In the genomic region with DNA sequence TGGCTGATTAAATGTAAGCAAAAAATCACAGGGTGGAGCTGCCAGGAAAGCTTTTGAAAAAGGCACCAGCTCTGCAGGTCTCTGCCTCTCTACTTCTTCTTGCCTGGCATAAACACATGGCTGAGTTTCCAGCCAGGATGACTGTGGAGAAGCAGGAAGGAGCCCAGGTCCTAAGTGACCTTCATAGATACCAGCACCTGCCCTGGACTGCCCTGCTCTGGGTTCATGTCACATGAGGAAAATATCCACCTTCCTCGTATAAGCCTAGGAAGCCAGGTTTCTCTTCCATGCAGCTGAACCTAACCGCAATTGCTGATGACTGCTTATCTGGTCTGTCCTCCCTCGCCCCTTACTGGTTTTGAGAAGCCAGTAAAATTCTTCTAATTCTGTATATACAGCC, we compare ENCODE assay signal across 2 cellular contexts.
TF ChIP-seq lines count a peak whose summit lies in the region.

No MANE protein-coding gene starts in this region.

TF ChIP-seq in IMR-90, 13 proteins besides CTCF, POLR2A, EP300 and RAD21:
- TF ChIP-seq RCOR1 (IDR thresholded peaks at IDR 0.05; ENCODE audit: insufficient replicate concordance, low read length), result no peak
- TF ChIP-seq MAZ (IDR thresholded peaks at IDR 0.05; ENCODE audit: borderline replicate concordance, low read depth, low read length), result no peak
- no peak for TF ChIP-seq FOS (IDR thresholded peaks at IDR 0.05; ENCODE audit: low read depth, low read length)
- TF ChIP-seq, protein P1, sequence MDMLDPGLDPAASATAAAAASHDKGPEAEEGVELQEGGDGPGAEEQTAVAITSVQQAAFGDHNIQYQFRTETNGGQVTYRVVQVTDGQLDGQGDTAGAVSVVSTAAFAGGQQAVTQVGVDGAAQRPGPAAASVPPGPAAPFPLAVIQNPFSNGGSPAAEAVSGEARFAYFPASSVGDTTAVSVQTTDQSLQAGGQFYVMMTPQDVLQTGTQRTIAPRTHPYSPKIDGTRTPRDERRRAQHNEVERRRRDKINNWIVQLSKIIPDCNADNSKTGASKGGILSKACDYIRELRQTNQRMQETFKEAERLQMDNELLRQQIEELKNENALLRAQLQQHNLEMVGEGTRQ (IDR thresholded peaks at IDR 0.05; ENCODE audit: low read depth, low read length), result no peak
- TF ChIP-seq, protein P2, sequence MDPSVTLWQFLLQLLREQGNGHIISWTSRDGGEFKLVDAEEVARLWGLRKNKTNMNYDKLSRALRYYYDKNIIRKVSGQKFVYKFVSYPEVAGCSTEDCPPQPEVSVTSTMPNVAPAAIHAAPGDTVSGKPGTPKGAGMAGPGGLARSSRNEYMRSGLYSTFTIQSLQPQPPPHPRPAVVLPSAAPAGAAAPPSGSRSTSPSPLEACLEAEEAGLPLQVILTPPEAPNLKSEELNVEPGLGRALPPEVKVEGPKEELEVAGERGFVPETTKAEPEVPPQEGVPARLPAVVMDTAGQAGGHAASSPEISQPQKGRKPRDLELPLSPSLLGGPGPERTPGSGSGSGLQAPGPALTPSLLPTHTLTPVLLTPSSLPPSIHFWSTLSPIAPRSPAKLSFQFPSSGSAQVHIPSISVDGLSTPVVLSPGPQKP (IDR thresholded peaks at IDR 0.05; ENCODE audit: borderline replicate concordance, low read depth, low read length), result no peak
- TF ChIP-seq CEBPB (IDR thresholded peaks at IDR 0.05; ENCODE audit: low read depth, low read length), result no peak
- TF ChIP-seq CHD1 (IDR thresholded peaks at IDR 0.05; ENCODE audit: low read depth, low read length), result no peak
- TF ChIP-seq MXI1 (IDR thresholded peaks at IDR 0.05; ENCODE audit: borderline replicate concordance, low read depth, low read length), result no peak
- no peak for TF ChIP-seq RFX5 (IDR thresholded peaks at IDR 0.05; ENCODE audit: low read depth, low read length)
- TF ChIP-seq SMC3 (IDR thresholded peaks at IDR 0.05; ENCODE audit: low read depth, low read length), result no peak
- TF ChIP-seq BHLHE40 (IDR thresholded peaks at IDR 0.05; ENCODE audit: low read depth, low read length), result no peak
- no peak for TF ChIP-seq MAFK (IDR thresholded peaks at IDR 0.05; ENCODE audit: low read depth, low read length)
- no peak for TF ChIP-seq NFE2L2 (IDR thresholded peaks at IDR 0.05; ENCODE audit: low read depth, low read length)
TF ChIP-seq in IMR-90: peak in this region for 0.

TF ChIP-seq in K562, 482 proteins besides CTCF, POLR2A, EP300 and RAD21:
- no peak for TF ChIP-seq ZNF239 (CRISPR knock-in tag; IDR thresholded peaks at IDR 0.05)
- peak in 1 of 2 experiments; percentile 40; a peak in 1 of 4 replicates for TF ChIP-seq RCOR1 (IDR thresholded peaks at IDR 0.05; ENCODE audit: borderline replicate concordance in 1 of 2, low read depth in 2 of 2, low read length in 2 of 2)
- TF ChIP-seq HEY1 (CRISPR knock-in tag; IDR thresholded peaks at IDR 0.05; ENCODE audit: borderline replicate concordance), result no peak
- TF ChIP-seq SMARCA4 (IDR thresholded peaks at IDR 0.05), result peak; percentile 36; the same call in 1 of the 2 replicates
- no peak for TF ChIP-seq ZNF23 (CRISPR knock-in tag; IDR thresholded peaks at IDR 0.05)
- peak; percentile 68 for TF ChIP-seq CBFA2T3 (IDR thresholded peaks at IDR 0.05)
- TF ChIP-seq XRCC5 (IDR thresholded peaks at IDR 0.05; ENCODE audit: low read depth, low read length), result no peak
- 0 out of 2 replicates have a peak, but pooled peaks have one; percentile 35 for TF ChIP-seq KLF16 (IDR thresholded peaks at IDR 0.05)
- TF ChIP-seq SMARCE1 (IDR thresholded peaks at IDR 0.05), result 0 out of 2 replicates have a peak, but pooled peaks have one; percentile 42
- TF ChIP-seq, protein P3, sequence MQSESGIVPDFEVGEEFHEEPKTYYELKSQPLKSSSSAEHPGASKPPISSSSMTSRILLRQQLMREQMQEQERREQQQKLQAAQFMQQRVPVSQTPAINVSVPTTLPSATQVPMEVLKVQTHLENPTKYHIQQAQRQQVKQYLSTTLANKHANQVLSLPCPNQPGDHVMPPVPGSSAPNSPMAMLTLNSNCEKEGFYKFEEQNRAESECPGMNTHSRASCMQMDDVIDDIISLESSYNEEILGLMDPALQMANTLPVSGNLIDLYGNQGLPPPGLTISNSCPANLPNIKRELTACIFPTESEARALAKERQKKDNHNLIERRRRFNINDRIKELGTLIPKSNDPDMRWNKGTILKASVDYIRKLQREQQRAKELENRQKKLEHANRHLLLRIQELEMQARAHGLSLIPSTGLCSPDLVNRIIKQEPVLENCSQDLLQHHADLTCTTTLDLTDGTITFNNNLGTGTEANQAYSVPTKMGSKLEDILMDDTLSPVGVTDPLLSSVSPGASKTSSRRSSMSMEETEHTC (IDR thresholded peaks at IDR 0.05), result 0 out of 2 replicates have a peak, but pooled peaks have one; percentile 29
- TF ChIP-seq, protein P4, sequence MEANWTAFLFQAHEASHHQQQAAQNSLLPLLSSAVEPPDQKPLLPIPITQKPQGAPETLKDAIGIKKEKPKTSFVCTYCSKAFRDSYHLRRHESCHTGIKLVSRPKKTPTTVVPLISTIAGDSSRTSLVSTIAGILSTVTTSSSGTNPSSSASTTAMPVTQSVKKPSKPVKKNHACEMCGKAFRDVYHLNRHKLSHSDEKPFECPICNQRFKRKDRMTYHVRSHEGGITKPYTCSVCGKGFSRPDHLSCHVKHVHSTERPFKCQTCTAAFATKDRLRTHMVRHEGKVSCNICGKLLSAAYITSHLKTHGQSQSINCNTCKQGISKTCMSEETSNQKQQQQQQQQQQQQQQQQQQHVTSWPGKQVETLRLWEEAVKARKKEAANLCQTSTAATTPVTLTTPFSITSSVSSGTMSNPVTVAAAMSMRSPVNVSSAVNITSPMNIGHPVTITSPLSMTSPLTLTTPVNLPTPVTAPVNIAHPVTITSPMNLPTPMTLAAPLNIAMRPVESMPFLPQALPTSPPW (CRISPR knock-in tag; IDR thresholded peaks at IDR 0.05), result no peak
- peak; percentile 26 for TF ChIP-seq TAL1 (IDR thresholded peaks at IDR 0.05)
- TF ChIP-seq ZNF76 (CRISPR knock-in tag; IDR thresholded peaks at IDR 0.05; ENCODE audit: borderline replicate concordance), result no peak
- TF ChIP-seq, protein P5, sequence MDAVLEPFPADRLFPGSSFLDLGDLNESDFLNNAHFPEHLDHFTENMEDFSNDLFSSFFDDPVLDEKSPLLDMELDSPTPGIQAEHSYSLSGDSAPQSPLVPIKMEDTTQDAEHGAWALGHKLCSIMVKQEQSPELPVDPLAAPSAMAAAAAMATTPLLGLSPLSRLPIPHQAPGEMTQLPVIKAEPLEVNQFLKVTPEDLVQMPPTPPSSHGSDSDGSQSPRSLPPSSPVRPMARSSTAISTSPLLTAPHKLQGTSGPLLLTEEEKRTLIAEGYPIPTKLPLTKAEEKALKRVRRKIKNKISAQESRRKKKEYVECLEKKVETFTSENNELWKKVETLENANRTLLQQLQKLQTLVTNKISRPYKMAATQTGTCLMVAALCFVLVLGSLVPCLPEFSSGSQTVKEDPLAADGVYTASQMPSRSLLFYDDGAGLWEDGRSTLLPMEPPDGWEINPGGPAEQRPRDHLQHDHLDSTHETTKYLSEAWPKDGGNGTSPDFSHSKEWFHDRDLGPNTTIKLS (IDR thresholded peaks at IDR 0.05; ENCODE audit: borderline replicate concordance, low read depth), result no peak
- TF ChIP-seq MTF1 (CRISPR knock-in tag; IDR thresholded peaks at IDR 0.05; ENCODE audit: borderline replicate concordance), result no peak
- TF ChIP-seq, protein P6, sequence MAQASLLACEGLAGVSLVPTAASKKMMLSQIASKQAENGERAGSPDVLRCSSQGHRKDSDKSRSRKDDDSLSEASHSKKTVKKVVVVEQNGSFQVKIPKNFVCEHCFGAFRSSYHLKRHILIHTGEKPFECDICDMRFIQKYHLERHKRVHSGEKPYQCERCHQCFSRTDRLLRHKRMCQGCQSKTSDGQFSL (CRISPR knock-in tag; IDR thresholded peaks at IDR 0.05), result no peak
- TF ChIP-seq, protein P6 (tag; IDR thresholded peaks at IDR 0.05), result no peak
- TF ChIP-seq TEAD4 (IDR thresholded peaks at IDR 0.05; ENCODE audit: low read length), result peak; percentile 62
- TF ChIP-seq TEAD4 (CRISPR knock-in tag; IDR thresholded peaks at IDR 0.05; ENCODE audit: borderline replicate concordance), result no peak
- no peak for TF ChIP-seq JUNB (CRISPR knock-in tag; conservative IDR thresholded peaks at IDR 0.05)
- no peak for TF ChIP-seq PTBP1 (IDR thresholded peaks at IDR 0.05; ENCODE audit: low read depth, low read length)
- no peak for TF ChIP-seq HIVEP1 (CRISPR knock-in tag; IDR thresholded peaks at IDR 0.05)
- TF ChIP-seq HDAC6 (IDR thresholded peaks at IDR 0.05; ENCODE audit: low read depth, low read length), result no peak
- no peak for TF ChIP-seq HDGF (IDR thresholded peaks at IDR 0.05)
- TF ChIP-seq, protein P7, sequence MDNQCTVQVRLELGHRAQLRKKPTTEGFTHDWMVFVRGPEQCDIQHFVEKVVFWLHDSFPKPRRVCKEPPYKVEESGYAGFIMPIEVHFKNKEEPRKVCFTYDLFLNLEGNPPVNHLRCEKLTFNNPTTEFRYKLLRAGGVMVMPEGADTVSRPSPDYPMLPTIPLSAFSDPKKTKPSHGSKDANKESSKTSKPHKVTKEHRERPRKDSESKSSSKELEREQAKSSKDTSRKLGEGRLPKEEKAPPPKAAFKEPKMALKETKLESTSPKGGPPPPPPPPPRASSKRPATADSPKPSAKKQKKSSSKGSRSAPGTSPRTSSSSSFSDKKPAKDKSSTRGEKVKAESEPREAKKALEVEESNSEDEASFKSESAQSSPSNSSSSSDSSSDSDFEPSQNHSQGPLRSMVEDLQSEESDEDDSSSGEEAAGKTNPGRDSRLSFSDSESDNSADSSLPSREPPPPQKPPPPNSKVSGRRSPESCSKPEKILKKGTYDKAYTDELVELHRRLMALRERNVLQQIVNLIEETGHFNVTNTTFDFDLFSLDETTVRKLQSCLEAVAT (IDR thresholded peaks at IDR 0.05), result peak in 1 of 2 experiments; percentile 83; a peak in 2 of 4 replicates
- TF ChIP-seq, protein P8, sequence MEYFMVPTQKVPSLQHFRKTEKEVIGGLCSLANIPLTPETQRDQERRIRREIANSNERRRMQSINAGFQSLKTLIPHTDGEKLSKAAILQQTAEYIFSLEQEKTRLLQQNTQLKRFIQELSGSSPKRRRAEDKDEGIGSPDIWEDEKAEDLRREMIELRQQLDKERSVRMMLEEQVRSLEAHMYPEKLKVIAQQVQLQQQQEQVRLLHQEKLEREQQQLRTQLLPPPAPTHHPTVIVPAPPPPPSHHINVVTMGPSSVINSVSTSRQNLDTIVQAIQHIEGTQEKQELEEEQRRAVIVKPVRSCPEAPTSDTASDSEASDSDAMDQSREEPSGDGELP (CRISPR knock-in tag; IDR thresholded peaks at IDR 0.05; ENCODE audit: borderline replicate concordance), result peak; percentile 33; the same call in 1 of the 2 replicates
- no peak for TF ChIP-seq KAT2B (IDR thresholded peaks at IDR 0.05; ENCODE audit: low read depth, low read length)
- TF ChIP-seq TAF9B (IDR thresholded peaks at IDR 0.05; ENCODE audit: partially characterized antibody), result no peak
- 0 out of 2 replicates have a peak, but pooled peaks have one; percentile 16 for TF ChIP-seq CTBP1 (IDR thresholded peaks at IDR 0.05; ENCODE audit: borderline replicate concordance)
- peak; percentile 67 for TF ChIP-seq TCF3 (CRISPR knock-in tag; IDR thresholded peaks at IDR 0.05)
- TF ChIP-seq RHOXF2B (CRISPR knock-in tag; conservative IDR thresholded peaks at IDR 0.05), result no peak
- no peak for TF ChIP-seq ZC3H4 (CRISPR knock-in tag; IDR thresholded peaks at IDR 0.05; ENCODE audit: borderline replicate concordance)
- TF ChIP-seq CEBPG (CRISPR knock-in tag; IDR thresholded peaks at IDR 0.05), result no peak
- TF ChIP-seq CEBPG (tag; conservative IDR thresholded peaks at IDR 0.05 in 1 of 2, IDR thresholded peaks at IDR 0.05 in 1 of 2), result no peak
- TF ChIP-seq, protein P9, sequence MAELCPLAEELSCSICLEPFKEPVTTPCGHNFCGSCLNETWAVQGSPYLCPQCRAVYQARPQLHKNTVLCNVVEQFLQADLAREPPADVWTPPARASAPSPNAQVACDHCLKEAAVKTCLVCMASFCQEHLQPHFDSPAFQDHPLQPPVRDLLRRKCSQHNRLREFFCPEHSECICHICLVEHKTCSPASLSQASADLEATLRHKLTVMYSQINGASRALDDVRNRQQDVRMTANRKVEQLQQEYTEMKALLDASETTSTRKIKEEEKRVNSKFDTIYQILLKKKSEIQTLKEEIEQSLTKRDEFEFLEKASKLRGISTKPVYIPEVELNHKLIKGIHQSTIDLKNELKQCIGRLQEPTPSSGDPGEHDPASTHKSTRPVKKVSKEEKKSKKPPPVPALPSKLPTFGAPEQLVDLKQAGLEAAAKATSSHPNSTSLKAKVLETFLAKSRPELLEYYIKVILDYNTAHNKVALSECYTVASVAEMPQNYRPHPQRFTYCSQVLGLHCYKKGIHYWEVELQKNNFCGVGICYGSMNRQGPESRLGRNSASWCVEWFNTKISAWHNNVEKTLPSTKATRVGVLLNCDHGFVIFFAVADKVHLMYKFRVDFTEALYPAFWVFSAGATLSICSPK (IDR thresholded peaks at IDR 0.05; ENCODE audit: borderline replicate concordance), result no peak
- no peak for TF ChIP-seq ZBTB8A (IDR thresholded peaks at IDR 0.05; ENCODE audit: partially characterized antibody)
- peak; percentile 38; the same call in 1 of the 2 replicates for TF ChIP-seq CBFA2T2 (conservative IDR thresholded peaks at IDR 0.05)
- TF ChIP-seq ZNF766 (CRISPR knock-in tag; conservative IDR thresholded peaks at IDR 0.05), result no peak
- no peak for TF ChIP-seq ZNF282 (CRISPR knock-in tag; IDR thresholded peaks at IDR 0.05)
- TF ChIP-seq ARID1B (IDR thresholded peaks at IDR 0.05), result peak; percentile 65
- no peak for TF ChIP-seq ZKSCAN3 (CRISPR knock-in tag; IDR thresholded peaks at IDR 0.05)
- no peak for TF ChIP-seq MYBL2 (IDR thresholded peaks at IDR 0.05; ENCODE audit: low read depth)
- TF ChIP-seq MYBL2 (CRISPR knock-in tag; IDR thresholded peaks at IDR 0.05; ENCODE audit: borderline replicate concordance), result no peak
- TF ChIP-seq MTA2 (IDR thresholded peaks at IDR 0.05; ENCODE audit: low read depth), result 0 out of 2 replicates have a peak, but pooled peaks have one; percentile 20
- TF ChIP-seq ESRRA (IDR thresholded peaks at IDR 0.05; ENCODE audit: borderline replicate concordance, low read depth), result peak; percentile 80; the same call in 1 of the 2 replicates
- peak; percentile 36; the same call in 1 of the 2 replicates for TF ChIP-seq DPF2 (IDR thresholded peaks at IDR 0.05)
- no peak for TF ChIP-seq ZNF174 (CRISPR knock-in tag; IDR thresholded peaks at IDR 0.05)
- 0 out of 2 replicates have a peak, but pooled peaks have one; percentile 19 for TF ChIP-seq CREM (IDR thresholded peaks at IDR 0.05; ENCODE audit: low read depth)
- 0 out of 2 replicates have a peak, but pooled peaks have one; percentile 23 for TF ChIP-seq FOSL1 (tag; conservative IDR thresholded peaks at IDR 0.05)
- TF ChIP-seq DDX20 (tag; IDR thresholded peaks at IDR 0.05; ENCODE audit: low read depth), result no peak
- TF ChIP-seq NFATC3 (IDR thresholded peaks at IDR 0.05), result no peak
- TF ChIP-seq U2AF2 (optimal IDR thresholded peaks at IDR 0.05; ENCODE audit: low read depth, low read length), result no peak
- no peak for TF ChIP-seq NR2C2 (CRISPR knock-in tag; IDR thresholded peaks at IDR 0.05)
- TF ChIP-seq NR2C2 (tag; IDR thresholded peaks at IDR 0.05), result no peak
- no peak for TF ChIP-seq ZNF212 (CRISPR knock-in tag; IDR thresholded peaks at IDR 0.05)
- no peak for TF ChIP-seq GATAD2B (IDR thresholded peaks at IDR 0.05; ENCODE audit: borderline replicate concordance)
- no peak for TF ChIP-seq MEIS2 (IDR thresholded peaks at IDR 0.05; ENCODE audit: partially characterized antibody)
